In the genomic region with DNA sequence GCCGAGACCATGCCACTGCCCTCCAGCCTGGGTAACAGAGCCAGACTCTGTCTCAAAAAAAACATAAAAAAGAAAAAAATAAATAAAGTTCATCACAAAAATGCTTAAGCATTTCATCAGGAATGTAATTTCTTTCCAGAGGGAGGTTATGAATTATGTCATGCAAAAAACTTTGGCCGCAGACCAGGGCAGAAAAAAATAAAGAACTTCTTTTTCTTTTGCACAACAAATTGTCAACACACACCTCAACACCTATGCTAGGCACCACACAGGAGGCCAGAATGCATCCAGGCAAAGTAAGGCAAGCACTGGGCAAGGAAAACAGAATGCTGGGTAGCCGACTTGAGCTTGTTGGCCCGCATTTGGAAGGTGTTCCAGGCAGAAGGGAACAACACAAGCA, we compare ENCODE assay signal across 29 cellular contexts. TPM values are rescaled to one million over a fixed set of nuclear protein-coding genes. Genes with fewer than 3 reads are reported as not detected.
A peak's percentile ranks its signal among the peaks of the same experiment; 100 is the strongest.
DNase-seq lines count a peak whose midpoint lies in the region; ATAC-seq, FAIRE-seq and TF ChIP-seq lines count a peak whose summit lies in the region.
"Had no signal": no experiment of that assay in that cellular context is flagged by ENCODE, and none has a peak within 500 bp of the region (broad histone marks: within the 10 kb centered on the region; RNA-seq: fewer than 3 reads in every experiment).

No MANE protein-coding gene starts in this region.

- H3K27ac Mint-ChIP-seq in stimulated activated naive CD8-positive, alpha-beta T cell treated with anti-CD3 and anti-CD28 coated beads, Interleukin-15, amount 100 ng/mL, for 72 hours = no peak overlapping the region
- no peak overlapping the region for H3K27ac Mint-ChIP-seq in immature natural killer cell
- H3K27ac Mint-ChIP-seq: activated B cell treated with CpG ODN at 0.5 μM for 24 hours; activated naive CD4-positive, alpha-beta T cell treated with anti-CD3 and anti-CD28 coated beads, Interleukin-2, amount 50 U/mL, for 72 hours; activated T-helper 17 cell treated with anti-CD3 and anti-CD28 coated beads, Interleukin-2, amount 50 U/mL, for 72 hours; CD4-positive, alpha-beta T cell; HFFc6; naive thymus-derived CD4-positive, alpha-beta T cell; stimulated activated memory B cell treated with anti-CD40 and anti-IgM and Interleukin-4, amounts not matched to agents 10 μg/mL and 1 μg/mL and 100 μg/mL, for 72 hours had no signal

- H3K4me1 ChIP-seq in adipocyte (ENCODE audit: control insufficient read depth, insufficient read depth, low read length) (peaks cover 32% of the 10 kb centered on the region), fibroblast of lung (ENCODE audit: control insufficient read depth, extremely low read depth, insufficient read depth, low read length) (peaks cover 15% of the 10 kb centered on the region), pancreas (peaks cover 0 to 3% (median 0%) of the 10 kb centered on the region in 3 donors)

- H3K27me3 Mint-ChIP-seq in stimulated activated naive CD8-positive, alpha-beta T cell treated with anti-CD3 and anti-CD28 coated beads, Interleukin-15, amount 100 ng/mL, for 72 hours = no peaks in the 10 kb centered on the region
- peaks cover 5 to 8% (median 5%) of the 10 kb centered on the region in 3 donors for H3K27me3 Mint-ChIP-seq in immature natural killer cell (ENCODE audit: low read depth in 3 of 3)
- H3K27me3 Mint-ChIP-seq: activated B cell treated with CpG ODN at 0.5 μM for 24 hours; activated T-helper 17 cell treated with anti-CD3 and anti-CD28 coated beads, Interleukin-2, amount 50 U/mL, for 72 hours; CD4-positive, alpha-beta T cell; naive thymus-derived CD4-positive, alpha-beta T cell; stimulated activated memory B cell treated with anti-CD40 and anti-IgM and Interleukin-4, amounts not matched to agents 10 μg/mL and 1 μg/mL and 100 μg/mL, for 72 hours had no signal

- no peak overlapping the region for H3K4me3 Mint-ChIP-seq in stimulated activated naive CD8-positive, alpha-beta T cell treated with anti-CD3 and anti-CD28 coated beads, Interleukin-15, amount 100 ng/mL, for 72 hours
- no peak overlapping the region for H3K4me3 Mint-ChIP-seq in immature natural killer cell
- H3K4me3 Mint-ChIP-seq: activated B cell treated with CpG ODN at 0.5 μM for 24 hours; activated T-helper 17 cell treated with anti-CD3 and anti-CD28 coated beads, Interleukin-2, amount 50 U/mL, for 72 hours; CD4-positive, alpha-beta T cell; HFFc6; naive thymus-derived CD4-positive, alpha-beta T cell; stimulated activated memory B cell treated with anti-CD40 and anti-IgM and Interleukin-4, amounts not matched to agents 10 μg/mL and 1 μg/mL and 100 μg/mL, for 72 hours had no signal

- intact Hi-C loops in pancreas (cut with DNase I) = no loop called here

- H4K20me1 ChIP-seq in fibroblast of lung (ENCODE audit: control insufficient read depth, extremely low read depth, insufficient read depth, low read length) = no peaks in the 10 kb centered on the region

- peak overlapping the region; percentile 42 for H3K4me2 ChIP-seq in fibroblast of lung (ENCODE audit: extremely low read depth, insufficient read depth, low read length)

- DNase-seq in GM03348 (ENCODE audit: low spot score) (peak; percentile 65), adipocyte (ENCODE audit: low read depth) (peak; percentile 72), fibroblast of lung (ENCODE audit: low read depth in 2 of 2) (peak; percentile 16 to 39), pancreas (no peak), immature natural killer cell (no peak), NCI-H2107 treated with DMSO at 0.1 percent for 48 hours (lab: John Stamatoyannopoulos, UW; ENCODE audit: unreplicated experiment) (no peak)
- no peak for DNase-seq in stimulated activated naive CD8-positive, alpha-beta T cell treated with anti-CD3 and anti-CD28 coated beads, Interleukin-15, amount 100 ng/mL, for 72 hours
- DNase-seq: activated B cell treated with CpG ODN at 0.5 μM for 24 hours; activated CD4-positive, alpha-beta T cell treated with anti-CD3 and anti-CD28 coated beads, Interleukin-2, amount 50 U/mL, for 4 hours; activated CD8-positive, alpha-beta memory T cell treated with anti-CD3 and anti-CD28 coated beads, Interleukin-2, amount 50 U/mL, for 4 hours; CD4-positive, alpha-beta T cell; effector memory CD4-positive, alpha-beta T cell; HFFc6; mesendoderm; naive thymus-derived CD4-positive, alpha-beta T cell; NCI-H1105 treated with DMSO at 0.1 percent for 48 hours; NCI-H2029 treated with DMSO at 0.1 percent for 48 hours; NCI-H226; NCI-H748 treated with DMSO at 0.1 percent for 48 hours; spleen; stimulated activated CD4-positive, alpha-beta T cell treated with anti-CD3 and anti-CD28 coated beads, Interleukin-2, amount 100 ng/mL, for 48 hours; T1000 had no signal

- no peaks in the 10 kb centered on the region for H3K9me3 ChIP-seq in adipocyte (ENCODE audit: control insufficient read depth, low read length)
- H3K9me3 ChIP-seq in fibroblast of lung (ENCODE audit: control insufficient read depth, insufficient read depth, low read depth, low read length) = no peaks in the 10 kb centered on the region
- H3K9me3 ChIP-seq in pancreas = no peaks in the 10 kb centered on the region
- H3K9me3 ChIP-seq: spleen had no signal

- H3K27ac ChIP-seq in fibroblast of lung (ENCODE audit: insufficient read depth, low read length) (no peak overlapping the region), pancreas (peak overlapping the region in 3 of 4 donors; percentile 14 to 33 (median 22))
- H3K27ac ChIP-seq: spleen had no signal

- 64 to 67% methylated on average over 4 of the region's 4 CpGs for WGBS in pancreas, 2 donors

- H3K4me3 ChIP-seq in adipocyte (ENCODE audit: low read length) = no peak overlapping the region
- H3K4me3 ChIP-seq in fibroblast of lung (replicated peaks in 1 of 4; ENCODE audit: control extremely low read depth in 1 of 4, insufficient read depth in 1 of 4, low read depth in 3 of 4, low read length in 4 of 4) = no peak overlapping the region
- no peak overlapping the region for H3K4me3 ChIP-seq in pancreas
- H3K4me3 ChIP-seq: spleen had no signal

- H3K9me3 Mint-ChIP-seq in stimulated activated naive CD8-positive, alpha-beta T cell treated with anti-CD3 and anti-CD28 coated beads, Interleukin-15, amount 100 ng/mL, for 72 hours = no peaks in the 10 kb centered on the region
- no peaks in the 10 kb centered on the region for H3K9me3 Mint-ChIP-seq in immature natural killer cell
- H3K9me3 Mint-ChIP-seq: activated B cell treated with CpG ODN at 0.5 μM for 24 hours; activated naive CD4-positive, alpha-beta T cell treated with anti-CD3 and anti-CD28 coated beads, Interleukin-2, amount 50 U/mL, for 72 hours; activated T-helper 17 cell treated with anti-CD3 and anti-CD28 coated beads, Interleukin-2, amount 50 U/mL, for 72 hours; CD4-positive, alpha-beta T cell; HFFc6; naive thymus-derived CD4-positive, alpha-beta T cell; stimulated activated memory B cell treated with anti-CD40 and anti-IgM and Interleukin-4, amounts not matched to agents 10 μg/mL and 1 μg/mL and 100 μg/mL, for 72 hours had no signal

- no peaks in the 10 kb centered on the region for H3K36me3 ChIP-seq in adipocyte (ENCODE audit: control insufficient read depth, insufficient read depth, low read length, severe bottlenecking)
- H3K36me3 ChIP-seq in fibroblast of lung (ENCODE audit: control insufficient read depth, insufficient read depth, low read length) = no peaks in the 10 kb centered on the region
- no peaks in the 10 kb centered on the region for H3K36me3 ChIP-seq in pancreas
- H3K36me3 ChIP-seq: spleen had no signal

- ATAC-seq in pancreas = peak in 2 of 4 donors; percentile 16 to 26
- ATAC-seq in stimulated activated naive CD8-positive, alpha-beta T cell treated with anti-CD3 and anti-CD28 coated beads, Interleukin-15, amount 100 ng/mL, for 72 hours = no peak
- ATAC-seq: activated naive CD4-positive, alpha-beta T cell treated with anti-CD3 and anti-CD28 coated beads, Interleukin-2, amount 50 U/mL, for 72 hours; activated T-helper 17 cell treated with anti-CD3 and anti-CD28 coated beads, Interleukin-2, amount 50 U/mL, for 72 hours; naive thymus-derived CD4-positive, alpha-beta T cell; stimulated activated memory B cell treated with anti-CD40 and anti-IgM and Interleukin-4, amounts not matched to agents 10 μg/mL and 1 μg/mL and 100 μg/mL, for 72 hours had no signal

- H2AFZ ChIP-seq in fibroblast of lung (ENCODE audit: low read length) = no peak overlapping the region

- no peak for FAIRE-seq in pancreas (lab: Jason Lieb, UNC)
- FAIRE-seq: astrocyte had no signal

- no peaks in the 10 kb centered on the region for H3K27me3 ChIP-seq in adipocyte (replicated peaks; ENCODE audit: control insufficient read depth, insufficient read depth, low read length)
- H3K27me3 ChIP-seq in fibroblast of lung (ENCODE audit: control insufficient read depth, insufficient read depth, low read length) = no peaks in the 10 kb centered on the region
- H3K27me3 ChIP-seq in pancreas = no peaks in the 10 kb centered on the region
- H3K27me3 ChIP-seq: spleen had no signal

- H3K9ac ChIP-seq in adipocyte (ENCODE audit: low read length) (no peak overlapping the region), fibroblast of lung (ENCODE audit: insufficient read depth, low read length) (no peak overlapping the region)

- no peaks in the 10 kb centered on the region for H3K79me2 ChIP-seq in fibroblast of lung (ENCODE audit: control insufficient read depth, insufficient read depth, low read length)

- TF ChIP-seq CTCF in fibroblast of lung (conservative IDR thresholded peaks at IDR 0.05 in 1 of 2, IDR thresholded peaks at IDR 0.05 in 1 of 2; ENCODE audit: low read depth in 1 of 2, low read length in 2 of 2) (no peak), pancreas (IDR thresholded peaks at IDR 0.05) (no peak)

- no peaks in the 10 kb centered on the region for H3K36me3 Mint-ChIP-seq in immature natural killer cell
- H3K36me3 Mint-ChIP-seq: activated naive CD4-positive, alpha-beta T cell treated with anti-CD3 and anti-CD28 coated beads, Interleukin-2, amount 50 U/mL, for 72 hours; naive thymus-derived CD4-positive, alpha-beta T cell; stimulated activated memory B cell treated with anti-CD40 and anti-IgM and Interleukin-4, amounts not matched to agents 10 μg/mL and 1 μg/mL and 100 μg/mL, for 72 hours had no signal

- peaks cover 9% of the 10 kb centered on the region for H3K4me1 Mint-ChIP-seq in stimulated activated naive CD8-positive, alpha-beta T cell treated with anti-CD3 and anti-CD28 coated beads, Interleukin-15, amount 100 ng/mL, for 72 hours
- peaks cover 23 to 29% of the 10 kb centered on the region in 2 donors for H3K4me1 Mint-ChIP-seq in immature natural killer cell
- H3K4me1 Mint-ChIP-seq: activated B cell treated with CpG ODN at 0.5 μM for 24 hours; activated T-helper 17 cell treated with anti-CD3 and anti-CD28 coated beads, Interleukin-2, amount 50 U/mL, for 72 hours had no signal

RNA-seq across cellular contexts. Expression of a gene that starts 3.9 kb away (rescaled TPM):
- total RNA-seq in fibroblast of lung (not detected in 2 replicates), pancreas (1 to 10 TPM in 2 of 6 donors, under 1 TPM in 4; 0.34 to 1.9 (median 0.61) TPM)
- polyA plus RNA-seq in fibroblast of lung (not detected in 2 replicates), pancreas (under 1 TPM; 0.12 to 0.95 TPM), immature natural killer cell (not detected)
- polyA plus RNA-seq in fibroblast of lung (2012) = not detected in 2 replicates
- polyA minus RNA-seq in fibroblast of lung (ENCODE audit: low replicate concordance) = not detected in 2 replicates
- total RNA-seq: activated B cell treated with CpG ODN at 0.5 μM for 24 hours; activated naive CD4-positive, alpha-beta T cell treated with anti-CD3 and anti-CD28 coated beads, Interleukin-2, amount 50 U/mL, for 72 hours; activated T-helper 17 cell treated with anti-CD3 and anti-CD28 coated beads, Interleukin-2, amount 50 U/mL, for 72 hours; astrocyte; CD4-positive, alpha-beta T cell; HFFc6; M059J; naive thymus-derived CD4-positive, alpha-beta T cell; spleen; temporal lobe had no signal
- polyA plus RNA-seq: naive thymus-derived CD4-positive, alpha-beta T cell; spleen had no signal

RNA-seq across cellular contexts. Expression of a gene that starts 9.2 kb away (rescaled TPM):
- total RNA-seq in fibroblast of lung = 1.0 and 1.5 TPM in 2 replicates
- 0.58 and 0.79 TPM in 2 replicates for polyA plus RNA-seq in fibroblast of lung
- polyA plus RNA-seq in fibroblast of lung (2012) = 0.52 and 0.84 TPM in 2 replicates
- 0.11 and 1.6 TPM in 2 replicates for polyA minus RNA-seq in fibroblast of lung (ENCODE audit: low replicate concordance)
- 10 to 100 TPM in 2 of 6 donors, 1 to 10 TPM in 4; 7.2 to 14.9 (median 8.7) TPM for total RNA-seq in pancreas
- 10 to 100 TPM; 15.9 to 20.5 TPM for polyA plus RNA-seq in pancreas
- polyA plus RNA-seq in immature natural killer cell = not detected
- total RNA-seq: activated B cell treated with CpG ODN at 0.5 μM for 24 hours; activated naive CD4-positive, alpha-beta T cell treated with anti-CD3 and anti-CD28 coated beads, Interleukin-2, amount 50 U/mL, for 72 hours; activated T-helper 17 cell treated with anti-CD3 and anti-CD28 coated beads, Interleukin-2, amount 50 U/mL, for 72 hours; CD4-positive, alpha-beta T cell; naive thymus-derived CD4-positive, alpha-beta T cell had no signal
- polyA plus RNA-seq: naive thymus-derived CD4-positive, alpha-beta T cell had no signal

RNA-seq across cellular contexts. Expression of a gene that starts 20.8 kb away (rescaled TPM):
- total RNA-seq in fibroblast of lung (1.8 TPM in 2 replicates), pancreas (under 1 TPM; 0.12 to 0.56 (median 0.29) TPM)
- polyA plus RNA-seq in fibroblast of lung (0.26 and 0.47 TPM in 2 replicates), pancreas (1 to 10 TPM in 1 of 2 donors, under 1 TPM in 1; 0.61 to 1.6 TPM), immature natural killer cell (not detected)
- polyA plus RNA-seq in fibroblast of lung (2012) = 0.45 and 0.86 TPM in 2 replicates
- 1.2 TPM in 1 of 2 replicates, not detected in the other for polyA minus RNA-seq in fibroblast of lung (ENCODE audit: low replicate concordance)
- total RNA-seq: activated B cell treated with CpG ODN at 0.5 μM for 24 hours; activated T-helper 17 cell treated with anti-CD3 and anti-CD28 coated beads, Interleukin-2, amount 50 U/mL, for 72 hours; CD4-positive, alpha-beta T cell; cerebellum; M059J; spleen; temporal lobe had no signal
- polyA plus RNA-seq: naive thymus-derived CD4-positive, alpha-beta T cell had no signal

RNA-seq across cellular contexts. Expression of a gene that starts 39.9 kb away (rescaled TPM):
- 6.4 and 13.4 TPM in 2 replicates for total RNA-seq in fibroblast of lung
- 11.0 and 13.2 TPM in 2 replicates for polyA plus RNA-seq in fibroblast of lung
- 11.6 and 12.1 TPM in 2 replicates for polyA plus RNA-seq in fibroblast of lung (2012)
- polyA minus RNA-seq in fibroblast of lung (ENCODE audit: low replicate concordance) = 2.2 and 3.7 TPM in 2 replicates
- 1 to 10 TPM; 3.3 to 6.4 (median 4.5) TPM for total RNA-seq in pancreas
- polyA plus RNA-seq in pancreas = 1 to 10 TPM; 4.8 to 8.9 TPM
- polyA plus RNA-seq in immature natural killer cell = 1 to 10 TPM in 2 of 3 donors, under 1 TPM in 1; 0.80 to 6.1 (median 1.1) TPM

RNA-seq across cellular contexts. Expression of a gene that starts 47.0 kb away (rescaled TPM):
- total RNA-seq in fibroblast of lung = 16.4 and 26.6 TPM in 2 replicates
- polyA plus RNA-seq in fibroblast of lung = 30.7 and 47.2 TPM in 2 replicates
- 22.7 and 35.4 TPM in 2 replicates for polyA plus RNA-seq in fibroblast of lung (2012)
- 33.3 and 51.5 TPM in 2 replicates for polyA minus RNA-seq in fibroblast of lung (ENCODE audit: low replicate concordance)
- 1 to 10 TPM; 2.2 to 8.9 (median 3.4) TPM for total RNA-seq in pancreas
- 1 to 10 TPM; 3.4 to 5.4 TPM for polyA plus RNA-seq in pancreas
- polyA plus RNA-seq in immature natural killer cell = 10 to 100 TPM; 12.6 to 19.6 (median 17.6) TPM

Comparison
In these comparisons a context has a peak if more than half of its experiments do, and no peak if none do; other contexts are left out.
1. DNase-seq: peak in GM03348 (single experiment), adipocyte (single experiment) and fibroblast of lung (2 of 2); none in pancreas (0 of 6), stimulated activated naive CD8-positive, alpha-beta T cell treated with anti-CD3 and anti-CD28 coated beads, Interleukin-15, amount 100 ng/mL, for 72 hours (0 of 2), immature natural killer cell (0 of 3) and NCI-H2107 treated with DMSO at 0.1 percent for 48 hours (single experiment).
2. RNA of a gene that starts 9.2 kb away (polyA plus RNA-seq): 15.9 to 20.5 TPM in pancreas; 0.52 to 0.84 TPM in fibroblast of lung and not detected in immature natural killer cell; every median in the first group is over 4 times any median in the second.